Comparison of ENCODE assay signal across 1 cellular context in genomic region chr3:143004823-143005222, GRCh38.
TF ChIP-seq lines count a peak whose summit lies in the region.

No MANE protein-coding gene starts in this region.

TF ChIP-seq in GM12878, 131 proteins besides CTCF, POLR2A, EP300 and RAD21:
- no peak for TF ChIP-seq DPF2 (IDR thresholded peaks at IDR 0.05)
- TF ChIP-seq KAT2A (conservative IDR thresholded peaks at IDR 0.05; ENCODE audit: control insufficient read depth, low read depth, low read length): no peak
- TF ChIP-seq WRNIP1 (IDR thresholded peaks at IDR 0.05; ENCODE audit: borderline replicate concordance, low read depth, low read length): no peak
- TF ChIP-seq ZNF687 (IDR thresholded peaks at IDR 0.05): no peak
- TF ChIP-seq CHD2 (IDR thresholded peaks at IDR 0.05; ENCODE audit: borderline replicate concordance, low read depth, low read length): no peak
- TF ChIP-seq FOXK2 (IDR thresholded peaks at IDR 0.05): no peak
- no peak for TF ChIP-seq SREBF1 (IDR thresholded peaks at IDR 0.05; ENCODE audit: low read length)
- no peak for TF ChIP-seq SMAD5 (IDR thresholded peaks at IDR 0.05; ENCODE audit: low read depth)
- TF ChIP-seq RFX5 (IDR thresholded peaks at IDR 0.05; ENCODE audit: low read depth, low read length): no peak
- no peak for TF ChIP-seq EGR1 (IDR thresholded peaks at IDR 0.05; ENCODE audit: borderline replicate concordance in 1 of 2, low read depth in 2 of 2, low read length in 2 of 2)
- TF ChIP-seq ZBTB33 (IDR thresholded peaks at IDR 0.05): no peak
- no peak for TF ChIP-seq CHD4 (IDR thresholded peaks at IDR 0.05)
- TF ChIP-seq ZSCAN29 (IDR thresholded peaks at IDR 0.05): no peak
- no peak for TF ChIP-seq LARP7 (IDR thresholded peaks at IDR 0.05)
TF ChIP-seq in GM12878: peak in this region for 0.
